8 cellular contexts compared by ENCODE assay signal in genomic region chr20:48657426-48658197, GRCh38.
DNase-seq lines count a peak whose midpoint lies in the region; ATAC-seq, FAIRE-seq and TF ChIP-seq lines count a peak whose summit lies in the region.

No MANE protein-coding gene starts in this region.

- H3K9me3 ChIP-seq in SK-N-MC (ENCODE audit: low read depth, low read length) (no peaks in the 10 kb centered on the region), pancreas (no peaks in the 10 kb centered on the region), upper lobe of left lung (no peaks in the 10 kb centered on the region)

- no peaks in the 10 kb centered on the region for H3K4me1 ChIP-seq in pancreas
- H3K4me1 ChIP-seq in upper lobe of left lung, result peaks cover 0 to 15% (median 10%) of the 10 kb centered on the region in 4 donors

- ATAC-seq in pancreas (peak; percentile 73 to 94 (median 90)), upper lobe of left lung (ENCODE audit: low FRiP score in 2 of 2) (peak; percentile 88 to 90), HG02642 (IDR thresholded peaks at IDR 0.05; ENCODE audit: poor library complexity, unreplicated experiment) (no peak)

- TF ChIP-seq CTCF in pancreas (IDR thresholded peaks at IDR 0.05), result peak; percentile 75 to 92 (median 88)
- TF ChIP-seq CTCF in upper lobe of left lung (IDR thresholded peaks at IDR 0.05), result peak; percentile 87 to 95 (median 91)

- DNase-seq in DMS79 (lab: John Stamatoyannopoulos, UW), result peak; percentile 34
- DNase-seq in M059J (ENCODE audit: low read depth), result peak; percentile 80
- peak; percentile 67 for DNase-seq in SK-N-MC (ENCODE audit: low read depth, low spot score)
- peak; percentile 64 for DNase-seq in activated naive CD4-positive, alpha-beta T cell treated with Interleukin-2 at 50 U/mL for 16 hours
- peak; percentile 75 to 91 for DNase-seq in frontal cortex (ENCODE audit: low spot score in 2 of 2)
- peak in 4 of 6 donors; percentile 51 to 78 (median 65) for DNase-seq in pancreas
- DNase-seq in upper lobe of left lung, result peak in 1 of 2 donors; percentile 74

- H3K36me3 ChIP-seq in SK-N-MC (ENCODE audit: insufficient read depth, low read length) (peaks cover 92% of the 10 kb centered on the region), pancreas (no peaks in the 10 kb centered on the region), upper lobe of left lung (peaks cover 14 to 82% (median 54%) of the 10 kb centered on the region in 4 donors)

- intact Hi-C loops in pancreas (cut with DNase I), result loop anchor here in 1 of 3 donors (2.0 kb wide), 1 partner anchor 245 kb away; no protein-coding TSS in a partner anchor

- no peak overlapping the region for H3K4me3 ChIP-seq in SK-N-MC
- no peak overlapping the region for H3K4me3 ChIP-seq in pancreas
- H3K4me3 ChIP-seq in upper lobe of left lung, result no peak overlapping the region

- FAIRE-seq in frontal cortex (lab: Jason Lieb, UNC) (no peak), pancreas (lab: Jason Lieb, UNC) (no peak)

- WGBS in pancreas, 2 donors, result 51% methylated on average over 20 to 21 of the region's 21 CpGs
- WGBS in upper lobe of left lung, 2 donors, result 70 to 79% methylated on average over 16 to 21 of the region's 21 CpGs

- no peak for TF ChIP-seq EP300 in upper lobe of left lung (IDR thresholded peaks at IDR 0.05)

- TF ChIP-seq POLR2A in upper lobe of left lung (IDR thresholded peaks at IDR 0.05), result no peak

- no peak overlapping the region for H3K9ac ChIP-seq in SK-N-MC (ENCODE audit: insufficient read length)

- peak overlapping the region; percentile 68; the same call in 1 of the 2 replicates for H3K27ac ChIP-seq in SK-N-MC
- no peak overlapping the region for H3K27ac ChIP-seq in pancreas
- peak overlapping the region in 2 of 4 donors; percentile 59 to 63 for H3K27ac ChIP-seq in upper lobe of left lung

- H3K27me3 ChIP-seq in pancreas, result no peaks in the 10 kb centered on the region
- no peaks in the 10 kb centered on the region for H3K27me3 ChIP-seq in upper lobe of left lung
